Comparison of ENCODE assay signal across 38 cellular contexts in the genomic region with DNA sequence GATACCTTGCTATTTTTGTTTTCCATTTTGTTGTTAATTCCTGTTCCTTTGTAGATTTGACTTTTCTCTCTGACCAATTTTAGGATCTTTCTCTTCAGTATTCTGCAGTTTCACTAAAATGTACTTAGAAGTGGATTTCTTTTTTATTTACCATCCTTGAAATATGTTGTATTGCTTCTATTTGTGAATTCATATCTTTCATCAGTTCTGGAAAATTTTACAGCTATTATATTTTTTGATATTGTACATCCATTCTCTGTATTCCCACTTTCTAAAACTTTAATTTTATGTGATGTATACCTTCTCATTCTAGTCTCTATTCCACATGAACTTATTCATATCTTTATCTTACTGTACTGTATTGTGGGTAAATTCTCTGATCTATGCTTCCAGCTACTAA. TPM values are rescaled to one million over a fixed set of nuclear protein-coding genes. Genes with fewer than 3 reads are reported as not detected.
DNase-seq lines count a peak whose midpoint lies in the region; ATAC-seq, FAIRE-seq and TF ChIP-seq lines count a peak whose summit lies in the region.
"Had no signal": no experiment of that assay in that cellular context is flagged by ENCODE, and none has a peak within 500 bp of the region (broad histone marks: within the 10 kb centered on the region; RNA-seq: fewer than 3 reads in every experiment).

No MANE protein-coding gene starts in this region.

- peaks cover 6% of the 10 kb centered on the region for H3K9me3 Mint-ChIP-seq in activated T-helper 17 cell treated with anti-CD3 and anti-CD28 coated beads, Interleukin-2, amount 50 U/mL, for 72 hours
- H3K9me3 Mint-ChIP-seq: CD4-positive, alpha-beta T cell had no signal

- H3K4me1 ChIP-seq in SK-N-SH (ENCODE audit: control insufficient read depth in 1 of 2, insufficient read depth in 2 of 2, low read depth in 1 of 2, low read length in 1 of 2) (peaks cover 0 to under 1% of the 10 kb centered on the region in 2 experiments; a peak in 1 of 4 replicates), HEK293 (ENCODE audit: control insufficient read depth, insufficient read depth, low read length) (no peaks in the 10 kb centered on the region), K562 (replicated peaks in 1 of 2; ENCODE audit: control insufficient read depth in 2 of 2, insufficient read depth in 2 of 2, low read length in 2 of 2) (no peaks in the 10 kb centered on the region)
- H3K4me1 ChIP-seq: A549; BE2C; BLaER1; BLaER1 treated with 17β-estradiol and CSF1 and Interleukin-3, amounts not matched to agents 10 nM and 100 nM; Caco-2 had no signal

- H3K27me3 ChIP-seq in SK-N-SH (ENCODE audit: insufficient read depth) = no peaks in the 10 kb centered on the region
- no peaks in the 10 kb centered on the region for H3K27me3 ChIP-seq in K562 (ENCODE audit: control insufficient read depth in 2 of 2, insufficient read depth in 2 of 2, low read length in 2 of 2)
- H3K27me3 ChIP-seq: BE2C; BLaER1; BLaER1 treated with 17β-estradiol and CSF1 and Interleukin-3, amounts not matched to agents 10 nM and 100 nM had no signal

- no peaks in the 10 kb centered on the region for H3K4me1 Mint-ChIP-seq in activated T-helper 17 cell treated with anti-CD3 and anti-CD28 coated beads, Interleukin-2, amount 50 U/mL, for 72 hours
- H3K4me1 Mint-ChIP-seq: B cell; CD14-positive monocyte; CD4-positive, alpha-beta memory T cell; CD8-positive, alpha-beta memory T cell had no signal

- no peaks in the 10 kb centered on the region for H3F3A ChIP-seq in SK-N-SH (replicated peaks; ENCODE audit: insufficient read depth)

- H3K9me3 ChIP-seq in SK-N-SH = peaks cover 18% of the 10 kb centered on the region; the same call in 1 of the 2 replicates
- no peaks in the 10 kb centered on the region for H3K9me3 ChIP-seq in HEK293 (ENCODE audit: control insufficient read depth, insufficient read depth, low read depth, low read length)
- H3K9me3 ChIP-seq in K562 (replicated peaks; ENCODE audit: control insufficient read depth, insufficient read depth, low read depth, low read length) = no peaks in the 10 kb centered on the region
- H3K9me3 ChIP-seq: A549, BE2C, Caco-2 had no signal

- no peak for DNase-seq in SK-N-SH
- no peak for DNase-seq in GM19239 (ENCODE audit: insufficient read length, low spot score)
- no peak for DNase-seq in K562 (ENCODE audit: extremely low read depth in 1 of 4, low spot score in 3 of 4)
- no peak for DNase-seq in NCI-H2107 (lab: John Stamatoyannopoulos, UW)
- DNase-seq: 8988T; ACHN; AML-193; BE2C; C1 segment of cervical spinal cord; Caco-2; Calu3; CD4-positive, alpha-beta memory T cell; CD4-positive, alpha-beta T cell; CD4-positive, CD25-positive, alpha-beta regulatory T cell; CD8-positive, alpha-beta memory T cell; CD8-positive, alpha-beta T cell; COR-L47; DMS 273 treated with DMSO at 0.1 percent for 48 hours; DMS153; DMS53; DMS79; DMS79 treated with DMSO at 0.1 percent for 48 hours; DND-41; EL had no signal

- CTCF ChIA-PET in SK-N-SH (lab: Yijun Ruan, JAX) = interaction anchor here (1.5 kb wide), 1 partner anchor 10 kb away, joined by 4 read pairs; the partner anchor contains the start of gene ALDH8A1
- CTCF ChIA-PET in HEK293 (lab: Yijun Ruan, JAX) = interaction anchor here (0.6 to 2.1 kb wide), 4 partner anchors 14 to 65 kb away, joined by 3 to 9 read pairs (median 4); no protein-coding TSS in a partner anchor
- CTCF ChIA-PET in K562 (lab: Yijun Ruan, JAX; ENCODE audit: low intra/inter-chr PET ratio) = no interaction called here

- peak; percentile 18 for FAIRE-seq in GM19239 (lab: Jason Lieb, UNC)
- no peak for FAIRE-seq in K562 (lab: Jason Lieb, UNC)
- FAIRE-seq: A204.1, A549, D721Med had no signal

- no peaks in the 10 kb centered on the region for H3K27me3 Mint-ChIP-seq in activated T-helper 17 cell treated with anti-CD3 and anti-CD28 coated beads, Interleukin-2, amount 50 U/mL, for 72 hours
- H3K27me3 Mint-ChIP-seq: B cell; CD4-positive, alpha-beta memory T cell; CD4-positive, alpha-beta T cell; CD4-positive, CD25-positive, alpha-beta regulatory T cell; CD8-positive, alpha-beta memory T cell had no signal

- peaks cover 28 to 65% of the 10 kb centered on the region in 2 experiments for H3K36me3 ChIP-seq in SK-N-SH (replicated peaks in 1 of 2; ENCODE audit: control insufficient read depth in 1 of 2, insufficient read depth in 2 of 2, low read length in 1 of 2)
- H3K36me3 ChIP-seq in HEK293 (ENCODE audit: control insufficient read depth in 2 of 2, insufficient read depth in 1 of 2, low read length in 2 of 2) = peaks cover under 1 to 35% of the 10 kb centered on the region in 2 experiments
- H3K36me3 ChIP-seq in K562 (ENCODE audit: control insufficient read depth, insufficient read depth, low read length) = peaks cover 35% of the 10 kb centered on the region

- no peak overlapping the region for H3K27ac ChIP-seq in SK-N-SH (ENCODE audit: low read depth in 2 of 2, low read length in 1 of 2)
- H3K27ac ChIP-seq in HEK293 (ENCODE audit: extremely low read depth, low read depth, low read length) = no peak overlapping the region
- H3K27ac ChIP-seq in K562 (ENCODE audit: extremely low read depth, low read depth, low read length) = no peak overlapping the region
- H3K27ac ChIP-seq: 22Rv1; A549; BLaER1; BLaER1 treated with 17β-estradiol and CSF1 and Interleukin-3, amounts not matched to agents 10 nM and 100 nM; C4-2B had no signal

- ATAC-seq in SK-N-SH treated with all-trans-retinoic acid at 6 μM for 48 hours = no peak
- no peak for ATAC-seq in K562
- no peak for ATAC-seq in activated T-helper 17 cell treated with anti-CD3 and anti-CD28 coated beads, Interleukin-2, amount 50 U/mL, for 72 hours (replicated peaks)
- ATAC-seq in GM21529 (IDR thresholded peaks at IDR 0.05; ENCODE audit: unreplicated experiment) = no peak
- ATAC-seq: A549; CD8-positive, alpha-beta T cell had no signal

- TF ChIP-seq EP300 in SK-N-SH (IDR thresholded peaks at IDR 0.05; ENCODE audit: borderline replicate concordance in 1 of 2, low read depth in 1 of 2, low read length in 1 of 2) (no peak), K562 (IDR thresholded peaks at IDR 0.05; ENCODE audit: low read length) (no peak)

- H3K9me1 ChIP-seq in K562 (ENCODE audit: control insufficient read depth, insufficient read depth, low read length) = no peaks in the 10 kb centered on the region

- intact Hi-C loops in K562 (cut with micrococcal nuclease) = no loop called here

- no peak for TF ChIP-seq RAD21 in SK-N-SH (IDR thresholded peaks at IDR 0.05; ENCODE audit: low read length)
- no peak for TF ChIP-seq RAD21 in K562 (CRISPR knock-in tag; conservative IDR thresholded peaks at IDR 0.05 in 1 of 2, IDR thresholded peaks at IDR 0.05 in 1 of 2)

- H3K4me3 Mint-ChIP-seq in activated T-helper 17 cell treated with anti-CD3 and anti-CD28 coated beads, Interleukin-2, amount 50 U/mL, for 72 hours = no peak overlapping the region
- H3K4me3 Mint-ChIP-seq: B cell; CD14-positive monocyte; CD4-positive, alpha-beta memory T cell; CD4-positive, alpha-beta T cell; CD4-positive, CD25-positive, alpha-beta regulatory T cell; CD8-positive, alpha-beta memory T cell; CD8-positive, alpha-beta T cell had no signal

- no peak overlapping the region for H2AFZ ChIP-seq in SK-N-SH (ENCODE audit: low read depth)
- H2AFZ ChIP-seq in K562 (ENCODE audit: low read depth, low read length) = no peak overlapping the region

- H3K79me2 ChIP-seq in SK-N-SH (ENCODE audit: insufficient read depth) = no peaks in the 10 kb centered on the region
- no peaks in the 10 kb centered on the region for H3K79me2 ChIP-seq in K562 (ENCODE audit: control insufficient read depth, insufficient read depth, low read length)

- POLR2A ChIA-PET in SK-N-SH (lab: Yijun Ruan, JAX) = no interaction called here
- POLR2A ChIA-PET in HEK293 (lab: Yijun Ruan, JAX) = no interaction called here
- POLR2A ChIA-PET in K562 (lab: Yijun Ruan, JAX) = interaction anchor here (1.2 kb wide), 1 partner anchor 21 kb away, joined by 4 read pairs; no protein-coding TSS in a partner anchor

- H3K9ac ChIP-seq in SK-N-SH (no peak overlapping the region), K562 (ENCODE audit: insufficient read depth in 1 of 2, low read depth in 2 of 2, low read length in 2 of 2) (no peak overlapping the region)
- H3K9ac ChIP-seq: BLaER1; BLaER1 treated with 17β-estradiol and CSF1 and Interleukin-3, amounts not matched to agents 10 nM and 100 nM had no signal

- in situ Hi-C loops in K562 (cut with MboI) = no loop called here

- H3K9me2 ChIP-seq in SK-N-SH = no peaks in the 10 kb centered on the region

- H3K27ac Mint-ChIP-seq in activated T-helper 17 cell treated with anti-CD3 and anti-CD28 coated beads, Interleukin-2, amount 50 U/mL, for 72 hours = no peak overlapping the region
- H3K27ac Mint-ChIP-seq: B cell; CD4-positive, alpha-beta T cell; CD8-positive, alpha-beta memory T cell; CD8-positive, alpha-beta T cell had no signal

- H3K4me3 ChIP-seq in SK-N-SH (ENCODE audit: low read depth in 2 of 2, low read length in 1 of 2) (no peak overlapping the region), HEK293 (ENCODE audit: low read depth, low read length) (no peak overlapping the region), K562 (no peak overlapping the region)
- H3K4me3 ChIP-seq: A549; BLaER1; BLaER1 treated with 17β-estradiol and CSF1 and Interleukin-3, amounts not matched to agents 10 nM and 100 nM had no signal

- H4K20me1 ChIP-seq in SK-N-SH (ENCODE audit: insufficient read depth) (no peaks in the 10 kb centered on the region), K562 (replicated peaks; ENCODE audit: control insufficient read depth, insufficient read depth, low read length) (no peaks in the 10 kb centered on the region)
- H4K20me1 ChIP-seq: BLaER1; BLaER1 treated with 17β-estradiol and CSF1 and Interleukin-3, amounts not matched to agents 10 nM and 100 nM had no signal

- BruUV-seq in K562 (replicated peaks; lab: Mats Ljungman, UMichigan) = no TSS peak

- TF ChIP-seq CTCF in SK-N-SH (IDR thresholded peaks at IDR 0.05) (no peak), HEK293 (tag by site-specific recombination; IDR thresholded peaks at IDR 0.05) (no peak), K562 (IDR thresholded peaks at IDR 0.05 in 2 of 3, conservative IDR thresholded peaks at IDR 0.05 in 1 of 3; ENCODE audit: insufficient read depth in 2 of 3, low read depth in 1 of 3, low read length in 3 of 3) (no peak)

- peaks cover 43% of the 10 kb centered on the region for H3K36me3 Mint-ChIP-seq in activated T-helper 17 cell treated with anti-CD3 and anti-CD28 coated beads, Interleukin-2, amount 50 U/mL, for 72 hours (ENCODE audit: low read depth)

- no peak overlapping the region for H3K4me2 ChIP-seq in SK-N-SH
- no peak overlapping the region for H3K4me2 ChIP-seq in K562 (ENCODE audit: insufficient read depth, low read length)
- H3K4me2 ChIP-seq: A549; BLaER1; BLaER1 treated with 17β-estradiol and CSF1 and Interleukin-3, amounts not matched to agents 10 nM and 100 nM had no signal

- peak; percentile 20; the same call in 1 of the 2 replicates for TF ChIP-seq POLR2A in K562 (conservative IDR thresholded peaks at IDR 0.05)

RNA-seq across cellular contexts. Expression of gene ALDH8A1, which starts 9.7 kb away (rescaled TPM):
- polyA plus RNA-seq in SK-N-SH (2012; rRNA removed) = 0.25 and 0.26 TPM in 2 replicates
- 0.04 and 0.13 TPM in 2 replicates for polyA plus RNA-seq in SK-N-SH (2012; cell fraction: cytosol; rRNA removed)
- 1.4 and 3.1 TPM in 2 replicates for polyA plus RNA-seq in SK-N-SH (2012; cell fraction: nucleus; rRNA removed)
- total RNA-seq in K562 (2011; cell fraction: chromatin; rRNA removed; ENCODE audit: low replicate concordance) = 0.55 and 0.74 TPM in 2 replicates
- not detected in 2 replicates for total RNA-seq in K562 (2011; cell fraction: nucleolus; rRNA removed)
- 0.76 TPM in 1 of 2 replicates, not detected in the other for total RNA-seq in K562 (2011; cell fraction: nucleoplasm; rRNA removed)
- total RNA-seq in K562 (2014; rRNA removed) = 0.04 and 0.05 TPM in 2 replicates
- 0.04 TPM in 1 of 2 replicates, not detected in the other for total RNA-seq in K562 (2014; rRNA removed; fragmentation: Illumina TruSeq; extraction: Trizol)
- total RNA-seq in K562 (2015; rRNA removed; fragmentation: Illumina TruSeq; extraction: Trizol) = 0.18 and 0.19 TPM in 2 replicates
- 0.16 and 0.18 TPM in 2 replicates for total RNA-seq in K562 (2021)
- 0.03 and 0.08 TPM in 2 replicates for polyA plus RNA-seq in K562 (2011; rRNA removed)
- polyA plus RNA-seq in K562 (2011; cell fraction: cytosol; rRNA removed) = 0.01 and 0.06 TPM in 2 replicates
- polyA plus RNA-seq in K562 (2011; cell fraction: nucleus; rRNA removed) = 0.21 TPM in 1 of 2 replicates, not detected in the other
- polyA plus RNA-seq in K562 (2012) = 0.04 and 0.05 TPM in 2 replicates
- polyA plus RNA-seq in K562 (2014; fragmentation: Illumina TruSeq; extraction: Trizol) = 0.08 TPM in 1 of 2 replicates, not detected in the other
- under 1 TPM in 1 of 2 experiments, not detected in 1; 0.03 TPM for polyA plus RNA-seq in K562 (2014; fragmentation: Nextera tagmentation; extraction: Ambion mirVana)
- polyA plus RNA-seq in K562 (2014; rRNA removed) = 0.03 TPM in 2 replicates
- polyA minus RNA-seq in K562 (2011; rRNA and poly(A)+ RNA removed) = 0.15 TPM in 1 of 2 replicates, not detected in the other
- polyA minus RNA-seq in K562 (2011; cell fraction: cytosol; rRNA and poly(A)+ RNA removed) = not detected in 2 replicates
- 0.78 TPM in 1 of 2 replicates, not detected in the other for polyA minus RNA-seq in K562 (2011; cell fraction: nucleus; rRNA and poly(A)+ RNA removed)
- total RNA-seq in activated T-helper 17 cell treated with anti-CD3 and anti-CD28 coated beads, Interleukin-2, amount 50 U/mL, for 72 hours = 1 to 10 TPM; 1.2 to 4.4 TPM
- total RNA-seq: Daoy had no signal
- polyA plus RNA-seq: CD14-positive monocyte; CD4-positive, alpha-beta memory T cell had no signal
